27 cellular contexts compared by ENCODE assay signal in genomic region chr10:70607936-70608335, GRCh38. TPM values are rescaled to one million over a fixed set of nuclear protein-coding genes. Genes with fewer than 3 reads are reported as not detected.
"Had no signal": no experiment of that assay in that cellular context is flagged by ENCODE, and none has a peak within 500 bp of the region (broad histone marks: within the 10 kb centered on the region; RNA-seq: fewer than 3 reads in every experiment).

No MANE protein-coding gene starts in this region.

- H3K4me1 Mint-ChIP-seq: memory B cell, naive B cell had no signal

- DNase-seq: effector CD4-positive, alpha-beta T cell; heart right ventricle; hypothalamus; islet precursor cell; left ventricle myocardium inferior; lower lobe of right lung; midbrain; naive B cell; nucleus accumbens; pancreas; right cardiac atrium; small intestine; stimulated activated CD4-positive, alpha-beta T cell treated with anti-CD3 and anti-CD28 coated beads, Interleukin-12 subunit alpha, Interleukin-12 subunit beta, amount 100 ng/mL, for 4 hours; stimulated activated naive CD4-positive, alpha-beta T cell treated with Interleukin-2 at 50 U/mL for 16 hours; thyroid gland; upper lobe of left lung had no signal

- H3K27me3 ChIP-seq: heart right ventricle, pancreas, suprapubic skin, thyroid gland, upper lobe of left lung, vagina had no signal

- H3K9me3 ChIP-seq: heart right ventricle, left ventricle myocardium inferior, lower lobe of right lung, pancreas, suprapubic skin, thyroid gland, upper lobe of left lung, vagina had no signal

- ATAC-seq: heart right ventricle, lower lobe of right lung, pancreas, right cardiac atrium had no signal

- H3K36me3 Mint-ChIP-seq: memory B cell, naive B cell had no signal

- H3K27ac Mint-ChIP-seq: memory B cell, naive B cell, progenitor cell of endocrine pancreas had no signal

- H3K36me3 ChIP-seq: heart right ventricle, left ventricle myocardium inferior, lower lobe of right lung, pancreas, suprapubic skin, thyroid gland, upper lobe of left lung, vagina had no signal

- H3K4me3 ChIP-seq: coronary artery, heart right ventricle, left ventricle myocardium inferior, lower lobe of right lung, pancreas, suprapubic skin, thyroid gland, upper lobe of left lung, vagina had no signal

- H3K27me3 Mint-ChIP-seq: memory B cell, naive B cell, progenitor cell of endocrine pancreas had no signal

- H3K4me1 ChIP-seq: heart right ventricle, left ventricle myocardium inferior, lower lobe of right lung, pancreas, suprapubic skin, thyroid gland, upper lobe of left lung, vagina had no signal

- H3K27ac ChIP-seq: coronary artery, heart right ventricle, left ventricle myocardium inferior, lower lobe of right lung, pancreas, suprapubic skin, thyroid gland, upper lobe of left lung, vagina had no signal

- H3K4me3 Mint-ChIP-seq: memory B cell, naive B cell, neural crest cell had no signal

- H3K9me3 Mint-ChIP-seq: neural crest cell had no signal

RNA-seq across cellular contexts. Expression of gene PRF1, which starts 5.4 kb away (rescaled TPM):
- total RNA-seq: chondrocyte, dermis microvascular lymphatic vessel endothelial cell, fibroblast of lung, frontal cortex, glomerular endothelial cell, neural crest cell, progenitor cell of endocrine pancreas had no signal
- polyA plus RNA-seq: fibroblast of lung had no signal
